In genomic region chr22:37141476-37141875, GRCh38 we compare ENCODE assay signal across 1 cellular context.
TF ChIP-seq lines count a peak whose summit lies in the region.

No MANE protein-coding gene starts in this region.

TF ChIP-seq in H1, 55 proteins besides CTCF, POLR2A, EP300 and RAD21:
- no peak for TF ChIP-seq RFX5 (IDR thresholded peaks at IDR 0.05; ENCODE audit: borderline replicate concordance, low read depth, low read length)
- TF ChIP-seq EZH2 (IDR thresholded peaks at IDR 0.05; ENCODE audit: low read depth, low read length, severe bottlenecking), result no peak
- TF ChIP-seq JUN (IDR thresholded peaks at IDR 0.05; ENCODE audit: low read depth, low read length), result no peak
- TF ChIP-seq PHF8 (conservative IDR thresholded peaks at IDR 0.05; ENCODE audit: low read depth, low read length), result no peak
- TF ChIP-seq SP1 (IDR thresholded peaks at IDR 0.05; ENCODE audit: low read depth, low read length), result no peak
- no peak for TF ChIP-seq ZNF274 (IDR thresholded peaks at IDR 0.05; ENCODE audit: borderline replicate concordance, extremely low read depth, low read length)
- no peak for TF ChIP-seq KDM4A (IDR thresholded peaks at IDR 0.05; ENCODE audit: low read depth, low read length, severe bottlenecking)
- TF ChIP-seq GTF2F1 (IDR thresholded peaks at IDR 0.05; ENCODE audit: borderline replicate concordance, low read depth, low read length), result no peak
- no peak for TF ChIP-seq SIRT6 (IDR thresholded peaks at IDR 0.05; ENCODE audit: low read length)
- TF ChIP-seq RNF2 (IDR thresholded peaks at IDR 0.05; ENCODE audit: borderline replicate concordance, low read depth, low read length, missing control alignments, poor library complexity, severe bottlenecking), result no peak
- no peak for TF ChIP-seq MAFK (IDR thresholded peaks at IDR 0.05; ENCODE audit: low read depth, low read length)
- TF ChIP-seq CBX8 (IDR thresholded peaks at IDR 0.05; ENCODE audit: borderline replicate concordance, low read depth, low read length), result no peak
- TF ChIP-seq CHD7 (IDR thresholded peaks at IDR 0.05; ENCODE audit: insufficient replicate concordance, low read length), result no peak
